In the genomic region with DNA sequence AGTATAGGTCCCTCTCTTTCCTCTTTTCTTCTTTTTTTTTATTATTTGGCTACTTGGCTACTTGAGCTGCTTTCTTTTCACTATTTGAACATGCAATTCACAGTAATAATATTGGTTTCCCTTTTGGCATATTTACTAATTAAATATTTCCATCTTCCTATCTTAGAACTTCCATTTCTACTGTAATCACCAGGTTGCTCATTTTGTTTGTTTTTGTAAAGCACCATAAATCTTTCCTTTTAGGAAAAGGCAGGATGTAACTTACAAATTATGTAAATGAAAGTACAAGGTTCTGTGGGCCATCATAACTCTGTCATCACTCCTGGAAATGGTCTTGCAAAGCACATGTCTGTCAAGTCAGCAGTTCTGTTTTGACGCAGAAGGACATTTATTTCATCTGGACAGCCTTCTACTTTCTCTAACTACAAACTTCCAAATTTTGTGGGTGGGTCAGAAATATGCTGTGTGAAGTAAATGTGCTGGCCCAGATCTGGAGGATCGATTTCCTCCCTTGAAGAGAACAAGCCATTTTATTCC, we compare ENCODE assay signal across 9 cellular contexts.
DNase-seq lines count a peak whose midpoint lies in the region; ATAC-seq and TF ChIP-seq lines count a peak whose summit lies in the region.
"Had no signal": no experiment of that assay in that cellular context is flagged by ENCODE, and none has a peak within 500 bp of the region (broad histone marks: within the 10 kb centered on the region; RNA-seq: fewer than 3 reads in every experiment).

No MANE protein-coding gene starts in this region.

- H3K27ac ChIP-seq in duodenal mucosa (ENCODE audit: low read depth, low read length) (peak overlapping the region; percentile 22), urinary bladder (ENCODE audit: low read depth) (no peak overlapping the region)

- 25% methylated on average over 2 of the region's 2 CpGs for WGBS in urinary bladder

- intact Hi-C loops in Right ventricle myocardium inferior (cut with DNase I) (loop anchor here (10.0 kb wide), 1 partner anchor 298 kb away; no protein-coding TSS in a partner anchor), cardiac septum (cut with DNase I) (loop anchor here (10.0 kb wide), 1 partner anchor 188 kb away; no protein-coding TSS in a partner anchor)
- intact Hi-C loops in activated CD8-positive, alpha-beta T cell treated with anti-CD3 and anti-CD28 coated beads for 36 hours (cut with micrococcal nuclease): no loop called here

- DNase-seq in Right ventricle myocardium inferior (ENCODE audit: missing footprints) (no peak), cardiac septum (ENCODE audit: low spot score) (no peak), mesothelial cell of epicardium (ENCODE audit: low spot score in 2 of 2, unreplicated experiment in 2 of 2) (no peak), omental fat pad (ENCODE audit: low spot score) (no peak)
- DNase-seq in activated CD8-positive, alpha-beta T cell treated with anti-CD3 and anti-CD28 coated beads for 36 hours: no peak
- DNase-seq in activated CD4-positive, CD25-positive, alpha-beta regulatory T cell treated with anti-CD3 and anti-CD28 coated beads, Interleukin-2, amount 50 U/mL, for 72 hours: no peak
- DNase-seq: activated T-cell treated with anti-CD3 and anti-CD28 coated beads, Interleukin-2, amount 50 U/mL, for 1 hour had no signal

- TF ChIP-seq CTCF in mesothelial cell of epicardium (IDR thresholded peaks at IDR 0.05; ENCODE audit: unreplicated experiment) (no peak), omental fat pad (IDR thresholded peaks at IDR 0.05) (no peak)
- no peak for TF ChIP-seq CTCF in activated CD8-positive, alpha-beta T cell treated with anti-CD3 and anti-CD28 coated beads for 36 hours (IDR thresholded peaks at IDR 0.05)

- CTCF ChIA-PET in activated CD8-positive, alpha-beta T cell treated with anti-CD3 and anti-CD28 coated beads for 36 hours (lab: Charles Lee): no interaction called here

- no peaks in the 10 kb centered on the region for H3K9me3 ChIP-seq in duodenal mucosa (ENCODE audit: control insufficient read depth in 1 of 2, low read length in 2 of 2)

- H3K4me1 Mint-ChIP-seq in mesothelial cell of epicardium: peaks cover 25% of the 10 kb centered on the region
- peaks cover 3% of the 10 kb centered on the region for H3K4me1 Mint-ChIP-seq in activated CD8-positive, alpha-beta T cell treated with anti-CD3 and anti-CD28 coated beads for 36 hours (ENCODE audit: low read depth)

- H3K4me3 ChIP-seq in duodenal mucosa (ENCODE audit: low read depth in 1 of 2, low read length in 2 of 2) (peak overlapping the region; percentile 37 to 58), urinary bladder (ENCODE audit: low read depth, low read length) (peak overlapping the region; percentile 8)

- peaks cover 12 to 22% of the 10 kb centered on the region in 2 donors for H3K4me1 ChIP-seq in duodenal mucosa (ENCODE audit: control insufficient read depth in 1 of 2, insufficient read depth in 2 of 2, low read length in 2 of 2)
- H3K4me1 ChIP-seq in urinary bladder (ENCODE audit: insufficient read depth): no peaks in the 10 kb centered on the region

- H3K27me3 Mint-ChIP-seq in mesothelial cell of epicardium (ENCODE audit: low read depth): no peaks in the 10 kb centered on the region
- no peaks in the 10 kb centered on the region for H3K27me3 Mint-ChIP-seq in activated CD8-positive, alpha-beta T cell treated with anti-CD3 and anti-CD28 coated beads for 36 hours

- H3K36me3 Mint-ChIP-seq in mesothelial cell of epicardium: no peaks in the 10 kb centered on the region
- H3K36me3 Mint-ChIP-seq in activated CD8-positive, alpha-beta T cell treated with anti-CD3 and anti-CD28 coated beads for 36 hours (ENCODE audit: low read depth): no peaks in the 10 kb centered on the region

- no peaks in the 10 kb centered on the region for H3K9me3 Mint-ChIP-seq in mesothelial cell of epicardium
- H3K9me3 Mint-ChIP-seq in activated CD8-positive, alpha-beta T cell treated with anti-CD3 and anti-CD28 coated beads for 36 hours: no peaks in the 10 kb centered on the region

- POLR2A ChIA-PET in activated CD8-positive, alpha-beta T cell treated with anti-CD3 and anti-CD28 coated beads for 36 hours (lab: Charles Lee): no interaction called here

- H3K36me3 ChIP-seq in duodenal mucosa (ENCODE audit: control insufficient read depth in 1 of 2, insufficient read depth in 2 of 2, low read length in 2 of 2) (no peaks in the 10 kb centered on the region), urinary bladder (ENCODE audit: insufficient read depth) (peaks cover 2% of the 10 kb centered on the region)

- peak overlapping the region; percentile 95 for H3K27ac Mint-ChIP-seq in mesothelial cell of epicardium
- H3K27ac Mint-ChIP-seq in activated CD8-positive, alpha-beta T cell treated with anti-CD3 and anti-CD28 coated beads for 36 hours: no peak overlapping the region

- no peaks in the 10 kb centered on the region for H3K27me3 ChIP-seq in duodenal mucosa (ENCODE audit: control insufficient read depth in 1 of 2, insufficient read depth in 2 of 2, low read length in 2 of 2)

- no peak overlapping the region for H3K9ac ChIP-seq in duodenal mucosa (ENCODE audit: low read depth in 1 of 2, low read length in 2 of 2)

- H3K4me3 Mint-ChIP-seq in mesothelial cell of epicardium: no peak overlapping the region
- H3K4me3 Mint-ChIP-seq in activated CD8-positive, alpha-beta T cell treated with anti-CD3 and anti-CD28 coated beads for 36 hours: no peak overlapping the region

- ATAC-seq in Right ventricle myocardium inferior (peak; percentile 28), omental fat pad (ENCODE audit: low FRiP score) (no peak)
- no peak for ATAC-seq in activated CD8-positive, alpha-beta T cell treated with anti-CD3 and anti-CD28 coated beads for 36 hours
